ENCODE assay signal across 8 cellular contexts in the genomic region with DNA sequence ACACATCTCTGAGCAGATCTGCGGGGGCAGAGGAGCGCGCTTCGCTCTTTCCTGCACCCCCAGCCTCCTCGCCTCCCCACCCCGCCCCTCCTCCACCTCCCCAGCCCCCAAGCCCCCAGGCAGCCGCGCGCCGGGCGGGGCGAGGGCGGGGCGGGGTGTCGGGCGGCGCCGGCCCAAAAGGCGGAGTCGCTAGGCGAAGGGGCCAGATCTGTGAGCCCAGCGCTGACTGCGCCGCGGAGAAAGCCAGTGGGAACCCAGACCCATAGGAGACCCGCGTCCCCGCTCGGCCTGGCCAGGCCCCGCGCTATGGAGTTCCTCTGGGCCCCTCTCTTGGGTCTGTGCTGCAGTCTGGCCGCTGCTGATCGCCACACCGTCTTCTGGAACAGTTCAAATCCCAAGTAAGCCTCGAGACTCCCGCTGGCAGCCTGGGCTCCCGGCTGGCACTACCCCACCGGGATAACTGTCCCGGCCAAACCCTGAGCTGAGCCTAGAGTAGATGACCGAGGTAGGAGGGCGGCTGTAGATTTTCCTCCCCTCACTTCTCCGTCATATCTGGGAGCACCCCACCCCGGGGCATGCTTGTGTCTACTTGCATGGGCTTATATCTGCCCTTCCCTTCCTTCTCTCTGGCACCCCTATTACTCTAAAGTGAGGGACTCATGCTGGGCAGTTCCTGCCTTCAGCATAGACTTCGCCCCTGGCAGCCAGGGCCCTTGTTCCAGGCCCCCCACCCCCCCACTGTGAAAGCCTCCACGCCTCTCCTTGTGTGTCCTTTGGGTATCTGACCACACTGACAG. TPM values are rescaled to one million over a fixed set of nuclear protein-coding genes. Genes with fewer than 3 reads are reported as not detected.
DNase-seq lines count a peak whose midpoint lies in the region; ATAC-seq, FAIRE-seq and TF ChIP-seq lines count a peak whose summit lies in the region.

TSS of gene EFNA1 (plus strand) at position 205 of the 797 bp plus-strand sequence. CDS start at position 307, 102 bp downstream.

- FAIRE-seq in A549 (lab: Jason Lieb, UNC) (no peak), H54 (lab: Jason Lieb, UNC) (no peak)

- H3K4me3 ChIP-seq in A549: peak within 1 kb of the TSS; percentile 55
- H3K4me3 ChIP-seq in SU-DHL-6 (ENCODE audit: insufficient read depth, low read length, poor library complexity, severe bottlenecking): peak within 1 kb of the TSS; percentile 27
- peak within 1 kb of the TSS; percentile 60 to 96 (median 60) for H3K4me3 ChIP-seq in breast epithelium
- peak within 1 kb of the TSS; percentile 54 for H3K4me3 ChIP-seq in iPS-18a (ENCODE audit: low read length)

- no peak within 1 kb of the TSS for H2AFZ ChIP-seq in SU-DHL-6 (ENCODE audit: low read depth, low read length, severe bottlenecking)

- H3K36me3 ChIP-seq in SU-DHL-6 (ENCODE audit: low read length): no peaks in the 10 kb centered on the region
- no peaks in the 10 kb centered on the region for H3K36me3 ChIP-seq in breast epithelium
- H3K36me3 ChIP-seq in iPS-18a (ENCODE audit: control insufficient read depth, low read depth, low read length): peaks cover 5% of the 10 kb centered on the region

- no peak for TF ChIP-seq RAD21 in A549 (conservative IDR thresholded peaks at IDR 0.05 in 1 of 2, IDR thresholded peaks at IDR 0.05 in 1 of 2)

- ATAC-seq in A549 (peak; percentile 48 to 69), GM21529 (IDR thresholded peaks at IDR 0.05; ENCODE audit: unreplicated experiment) (no peak)

- DNase-seq in A549 (ENCODE audit: low read depth in 1 of 2, low spot score in 1 of 2) (peak in 1 of 2 experiments; percentile 59), H54 (ENCODE audit: insufficient read length, low spot score) (peak; percentile 45), breast epithelium (ENCODE audit: low spot score in 2 of 2) (peak; percentile 61 to 80), renal cortical epithelial cell (ENCODE audit: low read depth) (no peak), GF-D8 (lab: John Stamatoyannopoulos, UW) (no peak)

- 1% methylated on average over 16 of the region's 45 CpGs for WGBS in A549 (ENCODE audit: missing lambda C conversion rate)

- no peaks in the 10 kb centered on the region for H3K27me3 ChIP-seq in SU-DHL-6 (ENCODE audit: low read length)
- H3K27me3 ChIP-seq in breast epithelium: no peaks in the 10 kb centered on the region
- peaks cover 73% of the 10 kb centered on the region for H3K27me3 ChIP-seq in iPS-18a (ENCODE audit: control insufficient read depth, insufficient read depth, low read length)

- no peaks in the 10 kb centered on the region for H4K20me1 ChIP-seq in SU-DHL-6 (ENCODE audit: low read depth, low read length)

- H3K4me2 ChIP-seq in A549 (peak within 1 kb of the TSS; percentile 89), SU-DHL-6 (ENCODE audit: low read depth, low read length, poor library complexity, severe bottlenecking) (peak within 1 kb of the TSS; percentile 42)

- no peaks in the 10 kb centered on the region for H3K9me2 ChIP-seq in SU-DHL-6 (replicated peaks; ENCODE audit: insufficient read depth, low read length)

- no peaks in the 10 kb centered on the region for H3K9me3 ChIP-seq in A549
- H3K9me3 ChIP-seq in SU-DHL-6 (ENCODE audit: insufficient read depth, low read length): no peaks in the 10 kb centered on the region
- H3K9me3 ChIP-seq in breast epithelium: no peaks in the 10 kb centered on the region
- H3K9me3 ChIP-seq in iPS-18a (ENCODE audit: control insufficient read depth, low read depth, low read length): no peaks in the 10 kb centered on the region

- TF ChIP-seq POLR2A in A549 (IDR thresholded peaks at IDR 0.05; ENCODE audit: low read length): peak; percentile 60
- peak; percentile 41; the same call in 1 of the 2 replicates for TF ChIP-seq POLR2A in H54 (IDR thresholded peaks at IDR 0.05; ENCODE audit: low read depth, low read length)
- TF ChIP-seq POLR2A in breast epithelium (IDR thresholded peaks at IDR 0.05): peak; percentile 55

- CTCF ChIA-PET in A549 (lab: Yijun Ruan, JAX): interaction anchor here (1.0 to 19.7 kb wide), 9 partner anchors 10 to 123 kb away, joined by 3 to 309 read pairs (median 5); partner anchors contain the start of gene KRTCAP2

- no peaks in the 10 kb centered on the region for H3K79me2 ChIP-seq in SU-DHL-6 (ENCODE audit: insufficient read depth, low read length)

- POLR2A ChIA-PET in A549 (lab: Yijun Ruan, JAX): interaction anchor here (0.6 to 1.1 kb wide), 2 partner anchors 20 to 43 kb away, joined by 3 read pairs; no protein-coding TSS in a partner anchor

- intact Hi-C loops in breast epithelium (cut with DNase I; ENCODE audit: low total_unique reads): no loop called here

- H3F3A ChIP-seq in SU-DHL-6 (ENCODE audit: insufficient read depth): no peaks in the 10 kb centered on the region

- peaks cover 59% of the 10 kb centered on the region for H3K4me1 ChIP-seq in A549
- peaks cover 3 to 24% of the 10 kb centered on the region in 2 donors for H3K4me1 ChIP-seq in breast epithelium
- H3K4me1 ChIP-seq in iPS-18a (ENCODE audit: control insufficient read depth, low read depth, low read length): peaks cover 49% of the 10 kb centered on the region

- H3K9ac ChIP-seq in SU-DHL-6 (ENCODE audit: low read length) (no peak within 1 kb of the TSS; the same call in 1 of the 2 replicates), iPS-18a (ENCODE audit: low read length) (no peak within 1 kb of the TSS)

- peak within 1 kb of the TSS; percentile 80 to 90 for H3K27ac ChIP-seq in A549
- no peak within 1 kb of the TSS for H3K27ac ChIP-seq in SU-DHL-6 (ENCODE audit: low read depth, low read length)
- peak within 1 kb of the TSS; percentile 95 to 97 for H3K27ac ChIP-seq in breast epithelium
- no peak within 1 kb of the TSS for H3K27ac ChIP-seq in iPS-18a (ENCODE audit: low read length)

- TF ChIP-seq EP300 in A549 (IDR thresholded peaks at IDR 0.05): no peak

- TF ChIP-seq CTCF in A549 (IDR thresholded peaks at IDR 0.05) (no peak), SU-DHL-6 (IDR thresholded peaks at IDR 0.05; ENCODE audit: insufficient read depth, low read length, poor library complexity, severe bottlenecking) (no peak), breast epithelium (IDR thresholded peaks at IDR 0.05) (no peak)

TF ChIP-seq in A549, 52 proteins besides CTCF, POLR2A, EP300 and RAD21:
- TF ChIP-seq JUN (IDR thresholded peaks at IDR 0.05) (peak in 1 of 2 experiments; percentile 33; a peak in 2 of 5 replicates), ZNF302 (CRISPR knock-in tag; IDR thresholded peaks at IDR 0.05) (no peak), FOSB (CRISPR knock-in tag; IDR thresholded peaks at IDR 0.05) (0 out of 2 replicates have a peak, but pooled peaks have one; percentile 46), EHF (CRISPR knock-in tag; IDR thresholded peaks at IDR 0.05) (no peak), MAZ (IDR thresholded peaks at IDR 0.05; ENCODE audit: borderline replicate concordance, low read depth, low read length) (no peak), SMC3 (IDR thresholded peaks at IDR 0.05) (no peak), PHF8 (IDR thresholded peaks at IDR 0.05; ENCODE audit: borderline replicate concordance, low read depth) (peak; percentile 43; the same call in 1 of the 2 replicates), HEYL (CRISPR knock-in tag; IDR thresholded peaks at IDR 0.05) (no peak)
TF ChIP-seq in A549: peak in this region for 3.

RNA-seq across cellular contexts. Expression of gene EFNA1, which starts in this region (rescaled TPM):
- polyA plus RNA-seq in A549 (2011; rRNA removed) (38.9 and 64.6 TPM in 2 replicates), A549 (2017; fragmentation: RNase III; extraction: RNeasy Plus Mini Kit Qiagen cat#74134 plus additional on column Dnase treatment) (19.1 to 25.4 TPM (median 25.1 TPM) in 3 replicates)
- polyA plus RNA-seq in A549 (2012; cell fraction: cytosol; rRNA removed): 50.0 and 68.1 TPM in 2 replicates
- polyA plus RNA-seq in A549 (2012; cell fraction: nucleus; rRNA removed): 60.2 and 62.0 TPM in 2 replicates
- 56.6 and 85.8 TPM in 2 replicates for polyA minus RNA-seq in A549 (2011; rRNA and poly(A)+ RNA removed)
- total RNA-seq in breast epithelium (100 to 1,000 TPM in 2 of 3 donors, 10 to 100 TPM in 1; 18.7 to 163 (median 120) TPM), renal cortical epithelial cell (68.3 and 80.4 TPM in 2 replicates)

Comparison
In these comparisons a context has a peak if more than half of its experiments do, and no peak if none do; other contexts are left out.
1. DNase-seq: peak in H54 (single experiment) and breast epithelium (2 of 2); none in renal cortical epithelial cell (single experiment) and GF-D8 (single experiment).
2. H3K27ac ChIP-seq: peak in A549 (2 of 2) and breast epithelium (2 of 2); none in SU-DHL-6 (single experiment) and iPS-18a (single experiment).
3. Peak in every context shown above with its lines, with median percentiles within 50 percentile points of each other: H3K4me3 ChIP-seq and POLR2A ChIP-seq.